In the genomic region with DNA sequence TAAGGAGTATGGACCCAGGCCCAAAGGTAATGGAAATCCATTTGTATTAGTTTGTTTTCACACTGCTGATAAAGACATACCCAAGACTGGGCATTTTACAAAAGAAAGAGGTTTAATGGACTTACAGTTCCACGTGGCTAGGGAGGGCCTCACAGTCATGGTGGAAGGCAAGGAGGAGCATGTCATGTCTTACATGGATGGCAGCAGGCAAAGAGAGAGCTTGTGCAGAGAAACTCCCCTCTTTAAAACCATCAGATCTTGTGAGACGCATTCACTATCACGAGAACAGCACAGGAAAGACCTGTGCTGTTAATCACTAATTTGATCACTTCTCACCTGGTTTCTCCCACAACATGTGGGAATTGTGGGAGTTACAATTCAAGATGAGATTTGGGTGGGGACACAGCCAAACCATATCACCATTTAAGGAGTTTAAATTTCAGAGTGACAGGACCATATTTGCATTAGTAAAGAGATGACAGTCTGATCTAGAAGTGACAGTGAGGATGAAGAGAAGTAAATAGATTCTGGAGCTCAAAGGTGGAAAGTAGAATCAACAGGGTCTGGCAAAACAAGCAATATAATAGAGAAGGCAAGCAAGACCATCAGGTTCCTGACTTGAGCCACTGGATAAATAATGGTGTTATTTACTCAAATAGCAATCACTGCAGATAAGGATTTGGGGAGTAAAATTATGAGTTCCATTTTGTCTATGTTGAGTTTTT, we compare ENCODE assay signal across 1 cellular context.
TF ChIP-seq lines count a peak whose summit lies in the region.

No MANE protein-coding gene starts in this region.

TF ChIP-seq in HepG2, 621 proteins besides CTCF, POLR2A, EP300 and RAD21 (continued from another document and continues in another):
- no peak for TF ChIP-seq HINFP (CRISPR knock-in tag; IDR thresholded peaks at IDR 0.05; ENCODE audit: low read depth)
- no peak for TF ChIP-seq CHD4 (IDR thresholded peaks at IDR 0.05; ENCODE audit: borderline replicate concordance, low read length)
- no peak for TF ChIP-seq EHMT2 (IDR thresholded peaks at IDR 0.05; ENCODE audit: borderline replicate concordance, low read depth, low read length)
- no peak for TF ChIP-seq ZNF205 (CRISPR knock-in tag; IDR thresholded peaks at IDR 0.05)
- TF ChIP-seq, protein P1, sequence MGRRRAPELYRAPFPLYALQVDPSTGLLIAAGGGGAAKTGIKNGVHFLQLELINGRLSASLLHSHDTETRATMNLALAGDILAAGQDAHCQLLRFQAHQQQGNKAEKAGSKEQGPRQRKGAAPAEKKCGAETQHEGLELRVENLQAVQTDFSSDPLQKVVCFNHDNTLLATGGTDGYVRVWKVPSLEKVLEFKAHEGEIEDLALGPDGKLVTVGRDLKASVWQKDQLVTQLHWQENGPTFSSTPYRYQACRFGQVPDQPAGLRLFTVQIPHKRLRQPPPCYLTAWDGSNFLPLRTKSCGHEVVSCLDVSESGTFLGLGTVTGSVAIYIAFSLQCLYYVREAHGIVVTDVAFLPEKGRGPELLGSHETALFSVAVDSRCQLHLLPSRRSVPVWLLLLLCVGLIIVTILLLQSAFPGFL (CRISPR knock-in tag; IDR thresholded peaks at IDR 0.05) = no peak
- no peak for TF ChIP-seq JUND (CRISPR knock-in tag; IDR thresholded peaks at IDR 0.05)
- 0 out of 2 replicates have a peak, but pooled peaks have one; percentile 33 for TF ChIP-seq SKIL (CRISPR knock-in tag; IDR thresholded peaks at IDR 0.05; ENCODE audit: borderline replicate concordance)
- TF ChIP-seq CBX1 (IDR thresholded peaks at IDR 0.05; ENCODE audit: low read depth) = no peak
- TF ChIP-seq NFE2 (CRISPR knock-in tag; IDR thresholded peaks at IDR 0.05) = no peak
- TF ChIP-seq, protein P2, sequence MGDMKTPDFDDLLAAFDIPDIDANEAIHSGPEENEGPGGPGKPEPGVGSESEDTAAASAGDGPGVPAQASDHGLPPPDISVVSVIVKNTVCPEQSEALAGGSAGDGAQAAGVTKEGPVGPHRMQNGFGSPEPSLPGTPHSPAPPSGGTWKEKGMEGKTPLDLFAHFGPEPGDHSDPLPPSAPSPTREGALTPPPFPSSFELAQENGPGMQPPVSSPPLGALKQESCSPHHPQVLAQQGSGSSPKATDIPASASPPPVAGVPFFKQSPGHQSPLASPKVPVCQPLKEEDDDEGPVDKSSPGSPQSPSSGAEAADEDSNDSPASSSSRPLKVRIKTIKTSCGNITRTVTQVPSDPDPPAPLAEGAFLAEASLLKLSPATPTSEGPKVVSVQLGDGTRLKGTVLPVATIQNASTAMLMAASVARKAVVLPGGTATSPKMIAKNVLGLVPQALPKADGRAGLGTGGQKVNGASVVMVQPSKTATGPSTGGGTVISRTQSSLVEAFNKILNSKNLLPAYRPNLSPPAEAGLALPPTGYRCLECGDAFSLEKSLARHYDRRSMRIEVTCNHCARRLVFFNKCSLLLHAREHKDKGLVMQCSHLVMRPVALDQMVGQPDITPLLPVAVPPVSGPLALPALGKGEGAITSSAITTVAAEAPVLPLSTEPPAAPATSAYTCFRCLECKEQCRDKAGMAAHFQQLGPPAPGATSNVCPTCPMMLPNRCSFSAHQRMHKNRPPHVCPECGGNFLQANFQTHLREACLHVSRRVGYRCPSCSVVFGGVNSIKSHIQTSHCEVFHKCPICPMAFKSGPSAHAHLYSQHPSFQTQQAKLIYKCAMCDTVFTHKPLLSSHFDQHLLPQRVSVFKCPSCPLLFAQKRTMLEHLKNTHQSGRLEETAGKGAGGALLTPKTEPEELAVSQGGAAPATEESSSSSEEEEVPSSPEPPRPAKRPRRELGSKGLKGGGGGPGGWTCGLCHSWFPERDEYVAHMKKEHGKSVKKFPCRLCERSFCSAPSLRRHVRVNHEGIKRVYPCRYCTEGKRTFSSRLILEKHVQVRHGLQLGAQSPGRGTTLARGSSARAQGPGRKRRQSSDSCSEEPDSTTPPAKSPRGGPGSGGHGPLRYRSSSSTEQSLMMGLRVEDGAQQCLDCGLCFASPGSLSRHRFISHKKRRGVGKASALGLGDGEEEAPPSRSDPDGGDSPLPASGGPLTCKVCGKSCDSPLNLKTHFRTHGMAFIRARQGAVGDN (CRISPR knock-in tag; IDR thresholded peaks at IDR 0.05) = no peak
- TF ChIP-seq MBNL3 (CRISPR knock-in tag; conservative IDR thresholded peaks at IDR 0.05) = no peak
- TF ChIP-seq ZNF34 (CRISPR knock-in tag; IDR thresholded peaks at IDR 0.05; ENCODE audit: borderline replicate concordance) = no peak
- TF ChIP-seq STAT6 (CRISPR knock-in tag; IDR thresholded peaks at IDR 0.05; ENCODE audit: borderline replicate concordance) = no peak
- TF ChIP-seq, protein P3, sequence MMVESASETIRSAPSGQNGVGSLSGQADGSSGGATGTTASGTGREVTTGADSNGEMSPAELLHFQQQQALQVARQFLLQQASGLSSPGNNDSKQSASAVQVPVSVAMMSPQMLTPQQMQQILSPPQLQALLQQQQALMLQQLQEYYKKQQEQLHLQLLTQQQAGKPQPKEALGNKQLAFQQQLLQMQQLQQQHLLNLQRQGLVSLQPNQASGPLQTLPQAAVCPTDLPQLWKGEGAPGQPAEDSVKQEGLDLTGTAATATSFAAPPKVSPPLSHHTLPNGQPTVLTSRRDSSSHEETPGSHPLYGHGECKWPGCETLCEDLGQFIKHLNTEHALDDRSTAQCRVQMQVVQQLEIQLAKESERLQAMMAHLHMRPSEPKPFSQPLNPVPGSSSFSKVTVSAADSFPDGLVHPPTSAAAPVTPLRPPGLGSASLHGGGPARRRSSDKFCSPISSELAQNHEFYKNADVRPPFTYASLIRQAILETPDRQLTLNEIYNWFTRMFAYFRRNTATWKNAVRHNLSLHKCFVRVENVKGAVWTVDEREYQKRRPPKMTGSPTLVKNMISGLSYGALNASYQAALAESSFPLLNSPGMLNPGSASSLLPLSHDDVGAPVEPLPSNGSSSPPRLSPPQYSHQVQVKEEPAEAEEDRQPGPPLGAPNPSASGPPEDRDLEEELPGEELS (CRISPR knock-in tag; IDR thresholded peaks at IDR 0.05) = peak; percentile 58
- no peak for TF ChIP-seq ZNF777 (CRISPR knock-in tag; IDR thresholded peaks at IDR 0.05)
- peak; percentile 78; the same call in 1 of the 2 replicates for TF ChIP-seq GFI1 (CRISPR knock-in tag; IDR thresholded peaks at IDR 0.05; ENCODE audit: borderline replicate concordance)
- TF ChIP-seq, protein P4, sequence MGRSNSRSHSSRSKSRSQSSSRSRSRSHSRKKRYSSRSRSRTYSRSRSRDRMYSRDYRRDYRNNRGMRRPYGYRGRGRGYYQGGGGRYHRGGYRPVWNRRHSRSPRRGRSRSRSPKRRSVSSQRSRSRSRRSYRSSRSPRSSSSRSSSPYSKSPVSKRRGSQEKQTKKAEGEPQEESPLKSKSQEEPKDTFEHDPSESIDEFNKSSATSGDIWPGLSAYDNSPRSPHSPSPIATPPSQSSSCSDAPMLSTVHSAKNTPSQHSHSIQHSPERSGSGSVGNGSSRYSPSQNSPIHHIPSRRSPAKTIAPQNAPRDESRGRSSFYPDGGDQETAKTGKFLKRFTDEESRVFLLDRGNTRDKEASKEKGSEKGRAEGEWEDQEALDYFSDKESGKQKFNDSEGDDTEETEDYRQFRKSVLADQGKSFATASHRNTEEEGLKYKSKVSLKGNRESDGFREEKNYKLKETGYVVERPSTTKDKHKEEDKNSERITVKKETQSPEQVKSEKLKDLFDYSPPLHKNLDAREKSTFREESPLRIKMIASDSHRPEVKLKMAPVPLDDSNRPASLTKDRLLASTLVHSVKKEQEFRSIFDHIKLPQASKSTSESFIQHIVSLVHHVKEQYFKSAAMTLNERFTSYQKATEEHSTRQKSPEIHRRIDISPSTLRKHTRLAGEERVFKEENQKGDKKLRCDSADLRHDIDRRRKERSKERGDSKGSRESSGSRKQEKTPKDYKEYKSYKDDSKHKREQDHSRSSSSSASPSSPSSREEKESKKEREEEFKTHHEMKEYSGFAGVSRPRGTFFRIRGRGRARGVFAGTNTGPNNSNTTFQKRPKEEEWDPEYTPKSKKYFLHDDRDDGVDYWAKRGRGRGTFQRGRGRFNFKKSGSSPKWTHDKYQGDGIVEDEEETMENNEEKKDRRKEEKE (IDR thresholded peaks at IDR 0.05) = no peak
- TF ChIP-seq, protein P5, sequence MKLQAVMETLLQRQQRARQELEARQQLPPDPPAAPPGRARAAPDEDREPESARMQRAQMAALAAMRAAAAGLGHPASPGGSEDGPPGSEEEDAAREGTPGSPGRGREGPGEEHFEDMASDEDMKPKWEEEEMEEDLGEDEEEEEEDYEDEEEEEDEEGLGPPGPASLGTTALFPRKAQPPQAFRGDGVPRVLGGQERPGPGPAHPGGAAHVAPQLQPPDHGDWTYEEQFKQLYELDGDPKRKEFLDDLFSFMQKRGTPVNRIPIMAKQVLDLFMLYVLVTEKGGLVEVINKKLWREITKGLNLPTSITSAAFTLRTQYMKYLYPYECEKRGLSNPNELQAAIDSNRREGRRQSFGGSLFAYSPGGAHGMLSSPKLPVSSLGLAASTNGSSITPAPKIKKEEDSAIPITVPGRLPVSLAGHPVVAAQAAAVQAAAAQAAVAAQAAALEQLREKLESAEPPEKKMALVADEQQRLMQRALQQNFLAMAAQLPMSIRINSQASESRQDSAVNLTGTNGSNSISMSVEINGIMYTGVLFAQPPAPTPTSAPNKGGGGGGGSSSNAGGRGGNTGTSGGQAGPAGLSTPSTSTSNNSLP (IDR thresholded peaks at IDR 0.05; ENCODE audit: low read depth, low read length) = peak; percentile 67
- TF ChIP-seq ZNF839 (CRISPR knock-in tag; IDR thresholded peaks at IDR 0.05; ENCODE audit: borderline replicate concordance) = no peak
- TF ChIP-seq RERE (CRISPR knock-in tag; IDR thresholded peaks at IDR 0.05; ENCODE audit: low read depth) = 0 out of 2 replicates have a peak, but pooled peaks have one; percentile 30
- TF ChIP-seq DMAP1 (CRISPR knock-in tag; IDR thresholded peaks at IDR 0.05) = no peak
- no peak for TF ChIP-seq TEAD3 (CRISPR knock-in tag; optimal IDR thresholded peaks at IDR 0.05; ENCODE audit: borderline replicate concordance)
- TF ChIP-seq ZFAT (CRISPR knock-in tag; conservative IDR thresholded peaks at IDR 0.05) = no peak
